In genomic region chr18:25074925-25075693, GRCh38 we compare ENCODE assay signal across 34 cellular contexts.
A peak's percentile ranks its signal among the peaks of the same experiment; 100 is the strongest.
DNase-seq lines count a peak whose midpoint lies in the region; ATAC-seq, FAIRE-seq and TF ChIP-seq lines count a peak whose summit lies in the region.
"Had no signal": no experiment of that assay in that cellular context is flagged by ENCODE, and none has a peak within 500 bp of the region (broad histone marks: within the 10 kb centered on the region; RNA-seq: fewer than 3 reads in every experiment).

No MANE protein-coding gene starts in this region.

- H3K27me3 ChIP-seq in HUES48 (ENCODE audit: control insufficient read depth, insufficient read depth, low read length), result no peaks in the 10 kb centered on the region
- no peaks in the 10 kb centered on the region for H3K27me3 ChIP-seq in endodermal cell (ENCODE audit: control insufficient read depth, insufficient read depth, low read length, poor library complexity, severe bottlenecking)
- H3K27me3 ChIP-seq: colonic mucosa, foreskin keratinocyte, hepatocyte, thyroid gland had no signal

- WGBS in endodermal cell (ENCODE audit: insufficient coverage in 1 of 2, insufficient read length in 1 of 2), 2 experiments, result 56 to 68% methylated on average over 7 to 9 of the region's 9 CpGs

- H3K27ac ChIP-seq in HUES48 (ENCODE audit: low read depth, low read length), result peak overlapping the region; percentile 18
- H3K27ac ChIP-seq in endodermal cell (ENCODE audit: low read depth, low read length), result peak overlapping the region; percentile 45
- H3K27ac ChIP-seq: colonic mucosa, foreskin keratinocyte, KMS-11, thyroid gland had no signal

- H3K4me1 Mint-ChIP-seq in endodermal cell (peaks cover 58% of the 10 kb centered on the region), nephron (peaks cover 54% of the 10 kb centered on the region)
- H3K4me1 Mint-ChIP-seq: activated B cell treated with CpG ODN at 0.5 μM for 24 hours, B cell had no signal

- H3K9ac ChIP-seq in HUES48 (ENCODE audit: low read depth, low read length), result no peak overlapping the region
- H3K9ac ChIP-seq in endodermal cell (ENCODE audit: extremely low read depth, low read length, poor library complexity, severe bottlenecking), result no peak overlapping the region
- H3K9ac ChIP-seq: KMS-11 had no signal

- DNase-seq in AG10803 (ENCODE audit: low read depth) (peak; percentile 23), endodermal cell (peak; percentile 60), GF-D8 (lab: John Stamatoyannopoulos, UW) (no peak), GM12891 (ENCODE audit: insufficient read length, low spot score) (no peak)
- no peak for DNase-seq in activated effector memory CD4-positive, alpha-beta T cell treated with Interleukin-2 at 50 U/mL for 16 hours
- DNase-seq: activated B cell treated with CpG ODN at 0.5 μM for 24 hours; activated CD4-positive, alpha-beta memory T cell treated with anti-CD3 and anti-CD28 coated beads for 36 hours; activated CD8-positive, alpha-beta memory T cell treated with anti-CD3 and anti-CD28 coated beads, Interleukin-2, amount 50 U/mL, for 48 hours; activated naive CD4-positive, alpha-beta T cell treated with anti-CD3 and anti-CD28 coated beads, Interleukin-2, amount 50 U/mL, for 16 hours; CD8-positive, alpha-beta T cell; colonic mucosa; DMS 273 treated with DMSO at 0.1 percent for 48 hours; effector memory CD4-positive, alpha-beta T cell; left cardiac atrium; mammary epithelial cell; MM.1S; NCI-H1436; NCI-H510A; retina; Right ventricle myocardium superior; small intestine; SW 1271; T1000; thyroid gland had no signal

- TF ChIP-seq POLR2A in GM12891 (IDR thresholded peaks at IDR 0.05; ENCODE audit: low read depth, low read length), result no peak

- H3K36me3 ChIP-seq in HUES48 (ENCODE audit: control insufficient read depth, insufficient read depth, low read length) (no peaks in the 10 kb centered on the region), endodermal cell (ENCODE audit: control insufficient read depth, insufficient read depth, low read length) (no peaks in the 10 kb centered on the region)
- H3K36me3 ChIP-seq: colonic mucosa, thyroid gland had no signal

- H3K36me3 Mint-ChIP-seq in endodermal cell (ENCODE audit: low read depth) (no peaks in the 10 kb centered on the region), nephron (ENCODE audit: low read depth) (peaks cover 18% of the 10 kb centered on the region)
- H3K36me3 Mint-ChIP-seq: activated CD4-positive, alpha-beta memory T cell treated with anti-CD3 and anti-CD28 coated beads for 36 hours; CD8-positive, alpha-beta T cell had no signal

- TF ChIP-seq CTCF in AG10803 (conservative IDR thresholded peaks at IDR 0.05; ENCODE audit: low read length) (no peak), endodermal cell (conservative IDR thresholded peaks at IDR 0.05) (no peak), nephron (IDR thresholded peaks at IDR 0.05; ENCODE audit: unreplicated experiment in 3 of 3) (no peak)

- H3K9me3 ChIP-seq in HUES48 (ENCODE audit: control insufficient read depth, insufficient read depth, low read length) (no peaks in the 10 kb centered on the region), endodermal cell (ENCODE audit: control insufficient read depth, low read length) (no peaks in the 10 kb centered on the region)
- H3K9me3 ChIP-seq: colonic mucosa, thyroid gland had no signal

- H3K9me3 Mint-ChIP-seq in endodermal cell (no peaks in the 10 kb centered on the region), nephron (no peaks in the 10 kb centered on the region)
- H3K9me3 Mint-ChIP-seq: activated B cell treated with CpG ODN at 0.5 μM for 24 hours; activated CD4-positive, alpha-beta memory T cell treated with anti-CD3 and anti-CD28 coated beads for 36 hours; CD8-positive, alpha-beta T cell; stimulated activated naive CD8-positive, alpha-beta T cell treated with anti-CD3 and anti-CD28 coated beads, Interleukin-15, Interleukin-2, amounts not matched to agents 100 ng/mL and 50 ng/mL, for 24 hours had no signal

- no peak overlapping the region for H3K27ac Mint-ChIP-seq in endodermal cell
- peak overlapping the region; percentile 9 to 42 (median 21) for H3K27ac Mint-ChIP-seq in nephron
- H3K27ac Mint-ChIP-seq: activated B cell treated with CpG ODN at 0.5 μM for 24 hours; activated CD4-positive, alpha-beta memory T cell treated with anti-CD3 and anti-CD28 coated beads for 36 hours; B cell; CD8-positive, alpha-beta T cell; stimulated activated naive CD8-positive, alpha-beta T cell treated with anti-CD3 and anti-CD28 coated beads, Interleukin-15, Interleukin-2, amounts not matched to agents 100 ng/mL and 50 ng/mL, for 24 hours had no signal

- FAIRE-seq in GM12891 (lab: Jason Lieb, UNC), result no peak
- FAIRE-seq: bronchial epithelial cell, G401.6, small intestine had no signal

- peaks cover 39% of the 10 kb centered on the region for H3K4me1 ChIP-seq in HUES48 (ENCODE audit: control insufficient read depth, insufficient read depth, low read length)
- H3K4me1 ChIP-seq in endodermal cell (ENCODE audit: control insufficient read depth, insufficient read depth, low read length), result peaks cover 17% of the 10 kb centered on the region
- H3K4me1 ChIP-seq: colonic mucosa, foreskin keratinocyte, thyroid gland had no signal

- no peak for ATAC-seq in HG02798 (IDR thresholded peaks at IDR 0.05; ENCODE audit: poor library complexity, unreplicated experiment)
- ATAC-seq: CD8-positive, alpha-beta T cell; foreskin keratinocyte; left cardiac atrium had no signal

- no peak overlapping the region for H3K4me3 ChIP-seq in AG10803 (ENCODE audit: low read length)
- H3K4me3 ChIP-seq in HUES48 (ENCODE audit: low read depth, low read length), result no peak overlapping the region; the same call in 1 of the 2 replicates
- no peak overlapping the region for H3K4me3 ChIP-seq in endodermal cell (ENCODE audit: low read length)
- H3K4me3 ChIP-seq: colonic mucosa, hepatocyte, thyroid gland had no signal

- H3K4me3 Mint-ChIP-seq in endodermal cell (no peak overlapping the region), nephron (no peak overlapping the region)
- H3K4me3 Mint-ChIP-seq: activated B cell treated with CpG ODN at 0.5 μM for 24 hours; activated CD4-positive, alpha-beta memory T cell treated with anti-CD3 and anti-CD28 coated beads for 36 hours; B cell; CD8-positive, alpha-beta T cell; stimulated activated naive CD8-positive, alpha-beta T cell treated with anti-CD3 and anti-CD28 coated beads, Interleukin-15, Interleukin-2, amounts not matched to agents 100 ng/mL and 50 ng/mL, for 24 hours had no signal

- H3K27me3 Mint-ChIP-seq in endodermal cell (ENCODE audit: insufficient read depth) (no peaks in the 10 kb centered on the region), nephron (ENCODE audit: low read depth) (no peaks in the 10 kb centered on the region)
- H3K27me3 Mint-ChIP-seq: activated B cell treated with CpG ODN at 0.5 μM for 24 hours; activated CD4-positive, alpha-beta memory T cell treated with anti-CD3 and anti-CD28 coated beads for 36 hours; B cell had no signal

TF ChIP-seq in GM12891, 5 proteins besides CTCF, POLR2A, EP300 and RAD21:
- TF ChIP-seq POLR2AphosphoS5 (IDR thresholded peaks at IDR 0.05; ENCODE audit: low read depth, low read length) (no peak), TAF1 (IDR thresholded peaks at IDR 0.05; ENCODE audit: low read depth, low read length) (no peak), PAX5 (IDR thresholded peaks at IDR 0.05; ENCODE audit: insufficient read depth, low read length, severe bottlenecking) (no peak), SPI1 (IDR thresholded peaks at IDR 0.05; ENCODE audit: low read depth, low read length) (no peak), POU2F2 (IDR thresholded peaks at IDR 0.05; ENCODE audit: low read depth, low read length) (no peak)

Comparison
In these comparisons a context has a peak if more than half of its experiments do, and no peak if none do; other contexts are left out.
1. DNase-seq: peak in AG10803 (single experiment) and endodermal cell (single experiment); none in GF-D8 (single experiment), GM12891 (single experiment) and activated effector memory CD4-positive, alpha-beta T cell treated with Interleukin-2 at 50 U/mL for 16 hours (single experiment).